Comparison of ENCODE assay signal across 12 cellular contexts in the genomic region with DNA sequence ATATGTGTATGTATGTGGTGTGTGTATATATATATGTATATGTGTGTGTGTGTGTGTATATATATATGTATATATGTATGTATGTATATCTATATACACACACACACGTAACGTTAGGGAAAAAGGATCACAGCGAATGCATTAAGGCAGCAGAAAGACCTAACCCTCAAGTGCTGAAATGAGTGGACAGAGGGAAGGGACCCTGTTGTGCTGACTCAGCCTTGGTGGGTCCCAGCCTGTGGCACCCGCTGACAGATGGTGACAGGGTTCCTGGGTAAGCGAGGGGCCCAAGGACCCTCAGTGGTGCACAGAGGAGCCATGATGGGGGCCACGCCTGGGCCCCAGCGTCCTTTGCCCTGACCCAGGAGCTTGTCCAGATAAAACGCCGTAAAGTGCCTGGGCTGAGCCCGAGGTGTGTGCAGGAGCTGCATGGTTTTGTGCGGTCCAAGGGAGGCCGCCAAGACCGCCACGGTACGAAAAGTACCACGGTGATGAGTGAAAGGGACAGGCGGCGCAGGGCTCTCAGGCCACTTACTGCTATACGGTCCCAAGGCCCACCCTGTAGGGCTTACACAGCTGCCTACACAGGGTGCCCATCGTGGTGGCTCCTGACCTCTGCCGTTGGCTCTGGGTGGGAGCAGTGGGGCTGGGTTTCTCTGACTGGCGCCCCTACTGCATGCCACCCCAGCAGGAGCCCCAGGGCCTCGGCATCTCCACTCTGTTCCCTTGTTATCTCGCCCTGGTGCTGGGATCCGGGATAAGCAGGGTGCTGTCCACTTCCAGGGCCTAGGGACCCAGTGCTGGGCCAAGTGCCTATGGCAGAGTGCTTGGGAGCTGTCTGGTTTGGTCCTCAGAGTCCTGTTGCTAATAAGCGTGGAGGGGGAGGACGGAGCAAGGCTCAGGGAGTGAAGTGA. TPM values are rescaled to one million over a fixed set of nuclear protein-coding genes. Genes with fewer than 3 reads are reported as not detected.
DNase-seq lines count a peak whose midpoint lies in the region; ATAC-seq and TF ChIP-seq lines count a peak whose summit lies in the region.
"Had no signal": no experiment of that assay in that cellular context is flagged by ENCODE, and none has a peak within 500 bp of the region (broad histone marks: within the 10 kb centered on the region; RNA-seq: fewer than 3 reads in every experiment).

No MANE protein-coding gene starts in this region.

- H3K36me3 ChIP-seq in neutrophil, result peaks cover 48% of the 10 kb centered on the region

- DNase-seq in stimulated activated CD4-positive, alpha-beta T cell treated with anti-CD3 and anti-CD28 coated beads, Interleukin-4, amount 100 ng/mL, for 1 hour, result peak; percentile 1
- no peak for DNase-seq in stimulated activated CD4-positive, alpha-beta T cell treated with anti-CD3 and anti-CD28 coated beads, Interleukin-1b, Interleukin-23, amount 100 ng/mL, for 48 hours
- DNase-seq in left cardiac atrium (peak; percentile 20), mucosa of gallbladder (ENCODE audit: low spot score) (no peak), DMS114 treated with DMSO at 0.1 percent for 48 hours (lab: John Stamatoyannopoulos, UW; ENCODE audit: unreplicated experiment) (no peak)
- DNase-seq: Caco-2; stimulated activated naive CD4-positive, alpha-beta T cell treated with Interleukin-2 at 50 U/mL for 16 hours had no signal

- TF ChIP-seq CTCF in neutrophil (IDR thresholded peaks at IDR 0.05), result no peak

- no peaks in the 10 kb centered on the region for H3K27me3 ChIP-seq in neutrophil

- peak overlapping the region; percentile 98 for H3K27ac ChIP-seq in neutrophil
- H3K27ac ChIP-seq: parathyroid adenoma had no signal

- ATAC-seq in left cardiac atrium, result no peak
- ATAC-seq in GM18498 (IDR thresholded peaks at IDR 0.05; ENCODE audit: unreplicated experiment), result no peak
- no peak for ATAC-seq in HG02588 (IDR thresholded peaks at IDR 0.05; ENCODE audit: unreplicated experiment)
- ATAC-seq: GM12878 had no signal

- intact Hi-C loops in left cardiac atrium (cut with DNase I), result no loop called here

- peaks cover 85 to 90% of the 10 kb centered on the region in 2 experiments for H3K4me1 ChIP-seq in neutrophil (ENCODE audit: control insufficient read depth in 1 of 2, insufficient read depth in 1 of 2, low read depth in 1 of 2, low read length in 1 of 2)

- H3K9me3 ChIP-seq in neutrophil, result no peaks in the 10 kb centered on the region
- H3K9me3 ChIP-seq: Caco-2 had no signal

- peak overlapping the region; percentile 1 to 3 for H3K4me3 ChIP-seq in neutrophil (ENCODE audit: low read depth in 1 of 2, low read length in 1 of 2)

RNA-seq across cellular contexts. Expression of a gene that starts 10.0 kb away (rescaled TPM):
- total RNA-seq in left cardiac atrium, result 10 to 100 TPM; 28.3 to 28.5 TPM
- 62.1 TPM for total RNA-seq in mucosa of gallbladder

RNA-seq across cellular contexts. Expression of a gene that starts 40.8 kb away (rescaled TPM):
- total RNA-seq in left cardiac atrium (100 to 1,000 TPM; 200 to 209 TPM), mucosa of gallbladder (346 TPM)

RNA-seq across cellular contexts. Expression of a gene that starts 46.7 kb away (rescaled TPM):
- total RNA-seq in left cardiac atrium, result 10 to 100 TPM; 23.2 to 31.4 TPM
- total RNA-seq in mucosa of gallbladder, result 42.2 TPM

Comparison
In these comparisons a context has a peak if more than half of its experiments do, and no peak if none do; other contexts are left out.
1. DNase-seq: peak in stimulated activated CD4-positive, alpha-beta T cell treated with anti-CD3 and anti-CD28 coated beads, Interleukin-4, amount 100 ng/mL, for 1 hour (single experiment) and left cardiac atrium (single experiment); none in stimulated activated CD4-positive, alpha-beta T cell treated with anti-CD3 and anti-CD28 coated beads, Interleukin-1b, Interleukin-23, amount 100 ng/mL, for 48 hours (single experiment), mucosa of gallbladder (single experiment) and DMS114 treated with DMSO at 0.1 percent for 48 hours (single experiment).